In the genomic region with DNA sequence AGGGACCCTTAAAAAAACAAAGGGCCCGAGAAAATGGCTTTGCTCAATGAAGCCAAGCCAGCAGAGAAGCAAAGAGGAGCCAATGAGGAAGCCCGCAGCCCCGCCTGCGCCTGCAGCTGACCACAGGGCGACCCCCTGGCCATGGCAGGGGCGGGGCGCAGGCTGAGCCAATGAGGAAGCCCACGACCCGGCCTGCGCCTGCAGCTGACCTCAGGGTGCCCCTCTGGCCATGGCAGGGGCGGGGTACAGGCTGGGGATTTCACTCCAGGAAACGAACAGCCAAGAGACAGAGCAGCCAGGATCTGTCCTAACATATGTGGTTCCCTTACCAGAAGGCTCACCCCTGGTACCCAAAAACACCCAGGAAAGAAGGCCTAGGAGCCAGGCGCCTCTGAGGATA, we compare ENCODE assay signal across 1 cellular context.
TF ChIP-seq lines count a peak whose summit lies in the region.

No MANE protein-coding gene starts in this region.

TF ChIP-seq in K562, 482 proteins besides CTCF, POLR2A, EP300 and RAD21 (continued from another document):
- TF ChIP-seq, protein P1, sequence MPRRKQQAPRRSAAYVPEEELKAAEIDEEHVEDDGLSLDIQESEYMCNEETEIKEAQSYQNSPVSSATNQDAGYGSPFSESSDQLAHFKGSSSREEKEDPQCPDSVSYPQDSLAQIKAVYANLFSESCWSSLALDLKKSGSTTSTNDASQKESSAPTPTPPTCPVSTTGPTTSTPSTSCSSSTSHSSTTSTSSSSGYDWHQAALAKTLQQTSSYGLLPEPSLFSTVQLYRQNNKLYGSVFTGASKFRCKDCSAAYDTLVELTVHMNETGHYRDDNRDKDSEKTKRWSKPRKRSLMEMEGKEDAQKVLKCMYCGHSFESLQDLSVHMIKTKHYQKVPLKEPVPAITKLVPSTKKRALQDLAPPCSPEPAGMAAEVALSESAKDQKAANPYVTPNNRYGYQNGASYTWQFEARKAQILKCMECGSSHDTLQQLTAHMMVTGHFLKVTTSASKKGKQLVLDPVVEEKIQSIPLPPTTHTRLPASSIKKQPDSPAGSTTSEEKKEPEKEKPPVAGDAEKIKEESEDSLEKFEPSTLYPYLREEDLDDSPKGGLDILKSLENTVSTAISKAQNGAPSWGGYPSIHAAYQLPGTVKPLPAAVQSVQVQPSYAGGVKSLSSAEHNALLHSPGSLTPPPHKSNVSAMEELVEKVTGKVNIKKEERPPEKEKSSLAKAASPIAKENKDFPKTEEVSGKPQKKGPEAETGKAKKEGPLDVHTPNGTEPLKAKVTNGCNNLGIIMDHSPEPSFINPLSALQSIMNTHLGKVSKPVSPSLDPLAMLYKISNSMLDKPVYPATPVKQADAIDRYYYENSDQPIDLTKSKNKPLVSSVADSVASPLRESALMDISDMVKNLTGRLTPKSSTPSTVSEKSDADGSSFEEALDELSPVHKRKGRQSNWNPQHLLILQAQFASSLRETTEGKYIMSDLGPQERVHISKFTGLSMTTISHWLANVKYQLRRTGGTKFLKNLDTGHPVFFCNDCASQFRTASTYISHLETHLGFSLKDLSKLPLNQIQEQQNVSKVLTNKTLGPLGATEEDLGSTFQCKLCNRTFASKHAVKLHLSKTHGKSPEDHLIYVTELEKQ (CRISPR knock-in tag; IDR thresholded peaks at IDR 0.05), result no peak
- TF ChIP-seq USF1 (CRISPR knock-in tag; IDR thresholded peaks at IDR 0.05), result no peak
- no peak for TF ChIP-seq RBM39 (optimal IDR thresholded peaks at IDR 0.05; ENCODE audit: low read depth, low read length)
- TF ChIP-seq ARHGAP35 (IDR thresholded peaks at IDR 0.05; ENCODE audit: partially characterized antibody), result no peak
TF ChIP-seq in K562: peak in this region for 0.
